ENCODE assay signal across 19 cellular contexts in the genomic region with DNA sequence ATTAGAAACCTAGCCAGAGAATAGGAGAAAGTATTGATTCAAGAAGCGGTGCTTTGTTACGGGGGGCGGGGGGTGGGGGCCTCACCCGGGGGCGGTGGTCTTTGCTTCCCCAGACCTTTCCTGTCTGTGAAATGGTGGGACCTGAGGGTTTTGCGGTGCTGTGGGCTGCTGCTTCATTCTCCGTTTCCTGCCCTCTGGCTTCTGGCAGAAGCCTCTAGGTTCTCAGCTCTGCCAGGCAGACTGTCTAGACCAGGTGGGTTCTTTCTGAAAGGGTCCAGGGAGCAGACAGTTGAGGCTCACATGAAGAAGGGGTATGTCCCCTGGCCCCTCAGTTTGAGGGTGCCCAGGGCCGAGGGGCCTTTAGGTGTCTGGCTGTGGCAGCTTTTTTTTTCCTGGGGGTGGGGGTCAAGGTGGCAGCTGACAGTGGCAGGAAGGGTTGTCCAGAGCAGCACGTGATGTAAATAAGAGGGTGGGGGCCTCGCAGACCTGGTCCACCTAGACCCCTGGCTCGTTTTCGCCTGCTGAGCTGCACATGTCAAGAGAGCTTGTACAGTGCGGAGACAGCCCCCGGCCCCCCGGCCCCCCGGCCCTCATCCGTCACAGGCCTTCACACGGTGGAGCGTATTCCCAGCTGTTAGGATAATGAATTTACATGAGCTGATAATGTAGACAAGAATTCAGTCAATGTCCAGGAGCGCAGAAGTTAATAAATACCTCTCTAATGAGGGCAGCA. TPM values are rescaled to one million over a fixed set of nuclear protein-coding genes. Genes with fewer than 3 reads are reported as not detected.
A peak's percentile ranks its signal among the peaks of the same experiment; 100 is the strongest.
DNase-seq lines count a peak whose midpoint lies in the region; ATAC-seq and TF ChIP-seq lines count a peak whose summit lies in the region.
"Had no signal": no experiment of that assay in that cellular context is flagged by ENCODE, and none has a peak within 500 bp of the region (broad histone marks: within the 10 kb centered on the region; RNA-seq: fewer than 3 reads in every experiment).

No MANE protein-coding gene starts in this region.

- peaks cover 12 to 22% of the 10 kb centered on the region in 2 experiments for H3K4me1 ChIP-seq in trophoblast cell (ENCODE audit: control insufficient read depth in 1 of 2, insufficient read depth in 2 of 2, low read length in 2 of 2)

- H3K36me3 Mint-ChIP-seq in activated CD8-positive, alpha-beta memory T cell treated with anti-CD3 and anti-CD28 coated beads, Interleukin-2, amount 10 ng/mL, durations not matched to agents 7 days and 5 days: peaks cover 17% of the 10 kb centered on the region
- no peaks in the 10 kb centered on the region for H3K36me3 Mint-ChIP-seq in glutamatergic neuron (ENCODE audit: unreplicated experiment)

- H3K27me3 Mint-ChIP-seq in activated CD8-positive, alpha-beta memory T cell treated with anti-CD3 and anti-CD28 coated beads, Interleukin-2, amount 10 ng/mL, durations not matched to agents 7 days and 5 days: no peaks in the 10 kb centered on the region
- H3K27me3 Mint-ChIP-seq in glutamatergic neuron (ENCODE audit: unreplicated experiment): peaks cover 36% of the 10 kb centered on the region
- H3K27me3 Mint-ChIP-seq: activated CD4-positive, alpha-beta T cell treated with anti-CD3 and anti-CD28 coated beads, Interleukin-2, amount 10 ng/mL, durations not matched to agents 24 days and 14 days; activated naive CD4-positive, alpha-beta T cell treated with anti-CD3 and anti-CD28 coated beads, Interleukin-2, amount 50 U/mL, for 24 hours; CD4-positive, alpha-beta memory T cell had no signal

- H3K4me2 ChIP-seq in trophoblast cell (ENCODE audit: low read length): no peak overlapping the region

- no peak overlapping the region for H3K4me3 ChIP-seq in trophoblast cell (ENCODE audit: low read depth, low read length)
- H3K4me3 ChIP-seq: stomach, upper lobe of right lung had no signal

- no peak overlapping the region for H3K23ac ChIP-seq in trophoblast cell (ENCODE audit: low read length)

- H3K14ac ChIP-seq in trophoblast cell (ENCODE audit: low read length): no peak overlapping the region

- no peak overlapping the region for H4K12ac ChIP-seq in trophoblast cell (ENCODE audit: low read depth, low read length)

- no CpG with 5 or more reads among the region's 20 CpGs for WGBS in trophoblast cell (ENCODE audit: extremely low coverage, insufficient coverage, insufficient read length)

- no peak overlapping the region for H4K8ac ChIP-seq in trophoblast cell (ENCODE audit: low read depth, low read length)

- H2AK5ac ChIP-seq in trophoblast cell (ENCODE audit: low read length): no peak overlapping the region

- H2AFZ ChIP-seq in trophoblast cell (ENCODE audit: insufficient read depth, low read length, poor library complexity): no peak overlapping the region

- no peak overlapping the region for H2BK120ac ChIP-seq in trophoblast cell (ENCODE audit: insufficient read depth, low read length, poor library complexity)

- TF ChIP-seq CTCF in glutamatergic neuron (IDR thresholded peaks at IDR 0.05; ENCODE audit: partially characterized antibody, unreplicated experiment): no peak

- H3K4ac ChIP-seq in trophoblast cell (ENCODE audit: low read depth, low read length): peak overlapping the region; percentile 78

- no peaks in the 10 kb centered on the region for H3K27me3 ChIP-seq in trophoblast cell (ENCODE audit: insufficient read depth, low read length)
- H3K27me3 ChIP-seq: breast epithelium, stomach, upper lobe of right lung had no signal

- H3K27ac Mint-ChIP-seq in activated CD8-positive, alpha-beta memory T cell treated with anti-CD3 and anti-CD28 coated beads, Interleukin-2, amount 10 ng/mL, durations not matched to agents 7 days and 5 days: no peak overlapping the region
- peak overlapping the region; percentile 95 for H3K27ac Mint-ChIP-seq in glutamatergic neuron (ENCODE audit: unreplicated experiment)
- H3K27ac Mint-ChIP-seq: activated CD4-positive, alpha-beta T cell treated with anti-CD3 and anti-CD28 coated beads, Interleukin-2, amount 10 ng/mL, durations not matched to agents 24 days and 14 days; activated naive CD4-positive, alpha-beta T cell treated with anti-CD3 and anti-CD28 coated beads, Interleukin-2, amount 50 U/mL, for 24 hours had no signal

- H3K79me1 ChIP-seq in trophoblast cell (ENCODE audit: low read length): peaks cover 1% of the 10 kb centered on the region

- CTCF ChIA-PET in activated CD8-positive, alpha-beta memory T cell treated with anti-CD3 and anti-CD28 coated beads, Interleukin-2, amount 10 ng/mL, durations not matched to agents 7 days and 5 days (lab: Charles Lee): interaction anchor here (0.7 to 3.2 kb wide), 2 partner anchors 11 to 74 kb away, joined by 3 to 30 read pairs; no protein-coding TSS in a partner anchor

- no peak overlapping the region for H3K9ac ChIP-seq in trophoblast cell (ENCODE audit: low read length)

- no peak overlapping the region for H3K27ac ChIP-seq in trophoblast cell (ENCODE audit: low read depth, low read length)
- H3K27ac ChIP-seq: breast epithelium, RWPE1, upper lobe of right lung had no signal

- no peak overlapping the region for H3K4me3 Mint-ChIP-seq in activated CD8-positive, alpha-beta memory T cell treated with anti-CD3 and anti-CD28 coated beads, Interleukin-2, amount 10 ng/mL, durations not matched to agents 7 days and 5 days
- H3K4me3 Mint-ChIP-seq in glutamatergic neuron (ENCODE audit: unreplicated experiment): peak overlapping the region; percentile 75
- H3K4me3 Mint-ChIP-seq: activated CD4-positive, alpha-beta T cell treated with anti-CD3 and anti-CD28 coated beads, Interleukin-2, amount 10 ng/mL, durations not matched to agents 24 days and 14 days; activated naive CD4-positive, alpha-beta T cell treated with anti-CD3 and anti-CD28 coated beads, Interleukin-2, amount 50 U/mL, for 24 hours had no signal

- H2BK5ac ChIP-seq in trophoblast cell (ENCODE audit: low read depth, low read length, poor library complexity): no peak overlapping the region

- H2BK12ac ChIP-seq in trophoblast cell (ENCODE audit: low read length): no peak overlapping the region

- peaks cover 17% of the 10 kb centered on the region for H3K4me1 Mint-ChIP-seq in activated CD8-positive, alpha-beta memory T cell treated with anti-CD3 and anti-CD28 coated beads, Interleukin-2, amount 10 ng/mL, durations not matched to agents 7 days and 5 days
- peaks cover 54% of the 10 kb centered on the region for H3K4me1 Mint-ChIP-seq in glutamatergic neuron (ENCODE audit: low read depth, unreplicated experiment)

- ATAC-seq in activated CD8-positive, alpha-beta memory T cell treated with anti-CD3 and anti-CD28 coated beads, Interleukin-2, amount 10 ng/mL, durations not matched to agents 7 days and 5 days: peak; percentile 58
- no peak for ATAC-seq in HG02852 (IDR thresholded peaks at IDR 0.05; ENCODE audit: unreplicated experiment)
- ATAC-seq: upper lobe of right lung had no signal

- H3K36me3 ChIP-seq in trophoblast cell (ENCODE audit: control insufficient read depth in 1 of 2, insufficient read depth in 2 of 2, low read length in 2 of 2): peaks cover 26 to 41% of the 10 kb centered on the region in 2 experiments
- H3K36me3 ChIP-seq: breast epithelium had no signal

- no peak overlapping the region for H3K18ac ChIP-seq in trophoblast cell (ENCODE audit: low read length)

- H3K79me2 ChIP-seq in trophoblast cell (ENCODE audit: control insufficient read depth, insufficient read depth, low read length, poor library complexity): peaks cover 26% of the 10 kb centered on the region

- H3K9me3 ChIP-seq in trophoblast cell (ENCODE audit: insufficient read depth, low read depth, low read length): peaks cover 6% of the 10 kb centered on the region
- H3K9me3 ChIP-seq: upper lobe of right lung had no signal

- H4K91ac ChIP-seq in trophoblast cell (ENCODE audit: low read depth, low read length): no peak overlapping the region

- H3K9me3 Mint-ChIP-seq in activated CD8-positive, alpha-beta memory T cell treated with anti-CD3 and anti-CD28 coated beads, Interleukin-2, amount 10 ng/mL, durations not matched to agents 7 days and 5 days (ENCODE audit: low read depth): no peaks in the 10 kb centered on the region
- peaks cover 54% of the 10 kb centered on the region for H3K9me3 Mint-ChIP-seq in glutamatergic neuron (ENCODE audit: unreplicated experiment)
- H3K9me3 Mint-ChIP-seq: activated naive CD4-positive, alpha-beta T cell treated with anti-CD3 and anti-CD28 coated beads, Interleukin-2, amount 50 U/mL, for 24 hours had no signal

- peak; percentile 66 for DNase-seq in activated CD8-positive, alpha-beta memory T cell treated with anti-CD3 and anti-CD28 coated beads, Interleukin-2, amount 10 ng/mL, durations not matched to agents 7 days and 5 days
- no peak for DNase-seq in activated CD8-positive, alpha-beta memory T cell treated with anti-CD3 and anti-CD28 coated beads, Interleukin-2, amount 50 U/mL, for 48 hours
- peak; percentile 50 for DNase-seq in NCI-H69 (lab: John Stamatoyannopoulos, UW)
- no peak for DNase-seq in glutamatergic neuron
- no peak for DNase-seq in trophoblast cell
- DNase-seq in NCI-H128 (lab: John Stamatoyannopoulos, UW; ENCODE audit: unreplicated experiment): no peak
- no peak for DNase-seq in medulla oblongata (ENCODE audit: extremely low spot score)
- DNase-seq: activated CD4-positive, alpha-beta T cell treated with anti-CD3 and anti-CD28 coated beads, Interleukin-2, amount 10 ng/mL, durations not matched to agents 24 days and 14 days; activated T-cell treated with anti-CD3 and anti-CD28 coated beads, Interleukin-2, amount 50 U/mL, for 1 hour; CD4-positive, alpha-beta memory T cell; GOT3; NCI-H2029; NCI-H510A; stomach; upper lobe of right lung had no signal

RNA-seq across cellular contexts. Expression of gene GSE1, which starts 14.1 kb away (rescaled TPM):
- 10 to 100 TPM; 43.1 to 55.1 TPM for total RNA-seq in activated CD8-positive, alpha-beta memory T cell treated with anti-CD3 and anti-CD28 coated beads, Interleukin-2, amount 10 ng/mL, durations not matched to agents 7 days and 5 days
- 473 TPM for total RNA-seq in glutamatergic neuron (ENCODE audit: unreplicated experiment)
- 175 and 188 TPM in 2 replicates for polyA plus RNA-seq in trophoblast cell (2013)

Comparison
In these comparisons a context has a peak if more than half of its experiments do, and no peak if none do; other contexts are left out.
1. DNase-seq: peak in activated CD8-positive, alpha-beta memory T cell treated with anti-CD3 and anti-CD28 coated beads, Interleukin-2, amount 10 ng/mL, durations not matched to agents 7 days and 5 days (single experiment) and NCI-H69 (single experiment); none in activated CD8-positive, alpha-beta memory T cell treated with anti-CD3 and anti-CD28 coated beads, Interleukin-2, amount 50 U/mL, for 48 hours (single experiment), glutamatergic neuron (single experiment), trophoblast cell (0 of 2), NCI-H128 (single experiment) and medulla oblongata (single experiment).